ENCODE assay signal across 21 cellular contexts in the genomic region with DNA sequence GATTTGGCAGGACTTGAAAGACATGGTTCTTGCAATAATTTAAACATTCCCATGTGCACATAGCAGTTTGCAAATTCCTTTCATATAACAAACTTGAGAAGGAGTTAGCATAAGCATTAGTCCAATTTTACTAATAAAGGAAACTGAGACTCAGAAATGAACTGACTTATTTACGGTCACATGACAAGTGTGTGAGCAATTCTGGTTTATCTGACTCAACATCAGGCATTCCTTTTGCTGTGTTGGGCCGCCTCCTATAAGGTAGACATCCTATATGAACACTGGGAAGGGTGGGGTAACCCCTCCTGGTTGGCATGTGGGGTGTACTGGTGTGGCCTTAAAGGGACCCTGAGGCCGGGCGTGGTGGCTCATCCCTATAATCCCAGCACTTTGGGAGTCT. TPM values are rescaled to one million over a fixed set of nuclear protein-coding genes. Genes with fewer than 3 reads are reported as not detected.
DNase-seq lines count a peak whose midpoint lies in the region; FAIRE-seq and TF ChIP-seq lines count a peak whose summit lies in the region.
"Had no signal": no experiment of that assay in that cellular context is flagged by ENCODE, and none has a peak within 500 bp of the region (broad histone marks: within the 10 kb centered on the region; RNA-seq: fewer than 3 reads in every experiment).

No MANE protein-coding gene starts in this region.

- H3K27ac Mint-ChIP-seq in astrocyte (ENCODE audit: unreplicated experiment) (no peak overlapping the region), nephron progenitor cell (no peak overlapping the region), Calu3 (ENCODE audit: unreplicated experiment) (no peak overlapping the region)
- H3K27ac Mint-ChIP-seq: B cell; CD4-positive, CD25-positive, alpha-beta regulatory T cell; GM23338 had no signal

- CTCF ChIA-PET in mammary epithelial cell (lab: Charles Lee; ENCODE audit: low non-redundant PET) (no interaction called here), Calu3 (lab: Charles Lee) (no interaction called here)

- in situ Hi-C loops in mammary epithelial cell (cut with MboI; ENCODE audit: low sequenced_read_pairs in 2 of 2): loop anchor here (10.0 to 25.0 kb wide), 3 partner anchors 251 to 483 kb away; a partner anchor contains a TSS

- H3K79me2 ChIP-seq in mammary epithelial cell (ENCODE audit: insufficient read depth, low read length) (no peaks in the 10 kb centered on the region), astrocyte (ENCODE audit: insufficient read depth, low read length) (no peaks in the 10 kb centered on the region)

- H3K27me3 ChIP-seq in mammary epithelial cell (ENCODE audit: insufficient read depth, low read length) (no peaks in the 10 kb centered on the region), breast epithelium (no peaks in the 10 kb centered on the region), astrocyte (ENCODE audit: insufficient read depth, low read length) (no peaks in the 10 kb centered on the region), esophagus muscularis mucosa (no peaks in the 10 kb centered on the region)

- dilution Hi-C loops in mammary epithelial cell (cut with HindIII; ENCODE audit: low sequenced_read_pairs): no loop called here

- H3K4me1 Mint-ChIP-seq in astrocyte (ENCODE audit: low read depth, unreplicated experiment) (peaks cover 2% of the 10 kb centered on the region), nephron progenitor cell (peaks cover 7% of the 10 kb centered on the region), Calu3 (ENCODE audit: low read depth, unreplicated experiment) (peaks cover 9% of the 10 kb centered on the region)
- H3K4me1 Mint-ChIP-seq: B cell; CD4-positive, CD25-positive, alpha-beta regulatory T cell had no signal

- no peak overlapping the region for H3K4me3 ChIP-seq in mammary epithelial cell (replicated peaks in 1 of 3; ENCODE audit: insufficient read depth in 1 of 3, low read depth in 2 of 3, low read length in 3 of 3)
- no peak overlapping the region for H3K4me3 ChIP-seq in breast epithelium
- H3K4me3 ChIP-seq in astrocyte (ENCODE audit: insufficient read depth, low read depth, low read length): no peak overlapping the region
- no peak overlapping the region for H3K4me3 ChIP-seq in fibroblast of mammary gland (ENCODE audit: control insufficient read depth, low read depth, low read length)
- H3K4me3 ChIP-seq in esophagus muscularis mucosa: no peak overlapping the region
- H3K4me3 ChIP-seq: GM23338, SJCRH30 had no signal

- no peak for TF ChIP-seq POLR2A in breast epithelium (IDR thresholded peaks at IDR 0.05)
- TF ChIP-seq POLR2A in esophagus muscularis mucosa (IDR thresholded peaks at IDR 0.05; ENCODE audit: low read depth): no peak

- H3K27ac ChIP-seq in mammary epithelial cell (ENCODE audit: insufficient read depth, low read depth, low read length) (no peak overlapping the region), breast epithelium (no peak overlapping the region), astrocyte (ENCODE audit: low read depth, low read length) (no peak overlapping the region), esophagus muscularis mucosa (replicated peaks in 1 of 4) (no peak overlapping the region)
- H3K27ac ChIP-seq: SJCRH30 had no signal

- H3K9me3 ChIP-seq in mammary epithelial cell (replicated peaks; ENCODE audit: insufficient read depth, low read length): no peaks in the 10 kb centered on the region
- no peaks in the 10 kb centered on the region for H3K9me3 ChIP-seq in breast epithelium
- H3K9me3 ChIP-seq in astrocyte (ENCODE audit: insufficient read depth, low read depth, low read length): no peaks in the 10 kb centered on the region
- no peaks in the 10 kb centered on the region for H3K9me3 ChIP-seq in esophagus muscularis mucosa
- H3K9me3 ChIP-seq: Caco-2, SJCRH30 had no signal

- H3K36me3 Mint-ChIP-seq in astrocyte (ENCODE audit: low read depth, unreplicated experiment) (no peaks in the 10 kb centered on the region), nephron progenitor cell (ENCODE audit: low read depth) (no peaks in the 10 kb centered on the region), Calu3 (ENCODE audit: insufficient read depth, unreplicated experiment) (no peaks in the 10 kb centered on the region)
- H3K36me3 Mint-ChIP-seq: CD4-positive, CD25-positive, alpha-beta regulatory T cell had no signal

- intact Hi-C loops in mammary epithelial cell (cut with micrococcal nuclease): loop anchor here (5.0 kb wide), 1 partner anchor 346 kb away; a partner anchor contains a TSS
- intact Hi-C loops in breast epithelium (cut with DNase I; ENCODE audit: low total_unique reads): no loop called here
- intact Hi-C loops in Calu3 (cut with micrococcal nuclease; ENCODE audit: unreplicated experiment): loop anchor here (10.0 kb wide), 1 partner anchor 173 kb away; no protein-coding TSS in a partner anchor
- intact Hi-C loops in posterior vena cava (cut with DNase I): loop anchor here in 1 of 2 donors (10.0 kb wide), 2 partner anchors 123 to 263 kb away; a partner anchor contains a TSS
- intact Hi-C loops in esophagus muscularis mucosa (cut with DNase I): loop anchor here (10.0 kb wide), 3 partner anchors 123 to 263 kb away; a partner anchor contains a TSS

- H3K9ac ChIP-seq in mammary epithelial cell (ENCODE audit: insufficient read depth, low read length) (no peak overlapping the region), astrocyte (ENCODE audit: low read length) (no peak overlapping the region)

- H4K20me1 ChIP-seq in mammary epithelial cell (ENCODE audit: insufficient read depth, low read length): no peaks in the 10 kb centered on the region
- no peaks in the 10 kb centered on the region for H4K20me1 ChIP-seq in astrocyte (ENCODE audit: insufficient read depth, low read length)

- TF ChIP-seq CTCF in mammary epithelial cell (conservative IDR thresholded peaks at IDR 0.05 in 1 of 2, IDR thresholded peaks at IDR 0.05 in 1 of 2; ENCODE audit: extremely low read depth in 1 of 2, insufficient read depth in 1 of 2, low read depth in 1 of 2, low read length in 2 of 2) (no peak), breast epithelium (IDR thresholded peaks at IDR 0.05) (no peak), astrocyte (IDR thresholded peaks at IDR 0.05; ENCODE audit: insufficient read depth, low read depth, low read length) (no peak), fibroblast of mammary gland (conservative IDR thresholded peaks at IDR 0.05; ENCODE audit: control insufficient read depth, insufficient read depth, low read depth, low read length) (no peak), nephron progenitor cell (IDR thresholded peaks at IDR 0.05) (no peak), Calu3 (IDR thresholded peaks at IDR 0.05; ENCODE audit: unreplicated experiment) (no peak), esophagus muscularis mucosa (IDR thresholded peaks at IDR 0.05) (no peak)

- H2AFZ ChIP-seq in mammary epithelial cell (ENCODE audit: low read depth, low read length): no peak overlapping the region
- no peak overlapping the region for H2AFZ ChIP-seq in astrocyte (ENCODE audit: low read depth, low read length)
- H2AFZ ChIP-seq: GM23338 had no signal

- H3K36me3 ChIP-seq in mammary epithelial cell (ENCODE audit: insufficient read depth, low read length) (no peaks in the 10 kb centered on the region), breast epithelium (no peaks in the 10 kb centered on the region), astrocyte (ENCODE audit: insufficient read depth, low read length) (no peaks in the 10 kb centered on the region), esophagus muscularis mucosa (no peaks in the 10 kb centered on the region)
- H3K36me3 ChIP-seq: SJCRH30 had no signal

- TF ChIP-seq EP300 in esophagus muscularis mucosa (IDR thresholded peaks at IDR 0.05): no peak

- FAIRE-seq in astrocyte (lab: Jason Lieb, UNC): peak; percentile 13
- FAIRE-seq: GM12892, GM18507 had no signal

- peak; percentile 38 for DNase-seq in mammary epithelial cell
- no peak for DNase-seq in breast epithelium (ENCODE audit: low spot score in 2 of 2)
- peak; percentile 26 for DNase-seq in astrocyte (ENCODE audit: low read depth)
- peak; percentile 45 for DNase-seq in fibroblast of mammary gland (ENCODE audit: low read depth)
- DNase-seq in nephron progenitor cell: no peak
- no peak for DNase-seq in Calu3
- no peak for DNase-seq in posterior vena cava (ENCODE audit: low spot score)
- DNase-seq in esophagus muscularis mucosa (ENCODE audit: extremely low spot score): no peak
- DNase-seq: 8988T; Caco-2; CD4-positive, CD25-positive, alpha-beta regulatory T cell; KBM-7; NCI-H1105; NCI-H1694; NCI-H524; NCI-H82; SJCRH30 had no signal

- no peak overlapping the region for H3K4me2 ChIP-seq in mammary epithelial cell (ENCODE audit: insufficient read depth, low read depth, low read length)
- H3K4me2 ChIP-seq in astrocyte (ENCODE audit: low read length): no peak overlapping the region
- H3K4me2 ChIP-seq: GM23338 had no signal

- H3K4me3 Mint-ChIP-seq in astrocyte (ENCODE audit: unreplicated experiment): no peak overlapping the region
- H3K4me3 Mint-ChIP-seq in nephron progenitor cell: no peak overlapping the region
- no peak overlapping the region for H3K4me3 Mint-ChIP-seq in Calu3 (ENCODE audit: low read depth, unreplicated experiment)
- H3K4me3 Mint-ChIP-seq: B cell; CD4-positive, CD25-positive, alpha-beta regulatory T cell; GM23338 had no signal

- H3K9me3 Mint-ChIP-seq in astrocyte (ENCODE audit: unreplicated experiment) (no peaks in the 10 kb centered on the region), nephron progenitor cell (no peaks in the 10 kb centered on the region), Calu3 (ENCODE audit: low read depth, unreplicated experiment) (no peaks in the 10 kb centered on the region)
- H3K9me3 Mint-ChIP-seq: CD4-positive, CD25-positive, alpha-beta regulatory T cell; GM23338 had no signal

- H3K27me3 Mint-ChIP-seq in astrocyte (ENCODE audit: low read depth, unreplicated experiment) (peaks cover 5% of the 10 kb centered on the region), nephron progenitor cell (ENCODE audit: low read depth, poor library complexity) (peaks cover 12% of the 10 kb centered on the region), Calu3 (ENCODE audit: unreplicated experiment) (peaks cover 33% of the 10 kb centered on the region)

- 54% methylated on average over 4 of the region's 4 CpGs for WGBS in mammary epithelial cell (ENCODE audit: low coverage, missing lambda C conversion rate)
- WGBS in esophagus muscularis mucosa: 77% methylated on average over 4 of the region's 4 CpGs

- no TSS peak for BruUV-seq in mammary epithelial cell (replicated peaks; lab: Mats Ljungman, UMichigan)
- no TSS peak for BruUV-seq in Calu3 (replicated peaks; lab: Mats Ljungman, UMichigan)

- H3K4me1 ChIP-seq in mammary epithelial cell (ENCODE audit: insufficient read depth, low read length) (peaks cover 15% of the 10 kb centered on the region), breast epithelium (no peaks in the 10 kb centered on the region), astrocyte (ENCODE audit: insufficient read depth, low read length) (peaks cover 4% of the 10 kb centered on the region), esophagus muscularis mucosa (no peaks in the 10 kb centered on the region)
- H3K4me1 ChIP-seq: SJCRH30 had no signal

RNA-seq across cellular contexts. Expression of a gene that starts 8.5 kb away (rescaled TPM):
- total RNA-seq in mammary epithelial cell (10 to 100 TPM; 21.2 to 28.0 TPM), breast epithelium (10 to 100 TPM; 20.5 to 26.2 (median 22.9) TPM), astrocyte (10.4 and 12.7 TPM in 2 replicates), Calu3 (2022) (18.5 and 23.5 TPM in 2 replicates), posterior vena cava (10 to 100 TPM in 1 of 2 donors, 1 to 10 TPM in 1; 9.6 to 16.6 TPM), esophagus muscularis mucosa (10 to 100 TPM; 11.4 to 19.1 (median 16.0) TPM)
- 25.2 TPM for polyA plus RNA-seq in mammary epithelial cell
- polyA minus RNA-seq in mammary epithelial cell: 12.6 TPM

RNA-seq across cellular contexts. Expression of a gene that starts 32.3 kb away (rescaled TPM):
- 10 to 100 TPM; 24.8 to 30.2 TPM for total RNA-seq in mammary epithelial cell
- 38.6 TPM for polyA plus RNA-seq in mammary epithelial cell
- polyA minus RNA-seq in mammary epithelial cell: 2.4 TPM
- 10 to 100 TPM; 60.6 to 69.8 (median 61.3) TPM for total RNA-seq in breast epithelium
- total RNA-seq in astrocyte: 32.3 and 34.5 TPM in 2 replicates
- total RNA-seq in Calu3 (2022): 31.3 and 34.1 TPM in 2 replicates
- total RNA-seq in posterior vena cava: 10 to 100 TPM; 49.4 to 72.5 TPM
- 10 to 100 TPM; 56.5 to 72.5 (median 69.5) TPM for total RNA-seq in esophagus muscularis mucosa

RNA-seq across cellular contexts. Expression of a gene that starts 45.7 kb away (rescaled TPM):
- total RNA-seq in mammary epithelial cell: not detected
- polyA plus RNA-seq in mammary epithelial cell: not detected
- not detected for polyA minus RNA-seq in mammary epithelial cell
- under 1 TPM in 1 of 3 donors, not detected in 2; 0.16 TPM for total RNA-seq in breast epithelium
- not detected in 2 replicates for total RNA-seq in astrocyte
- not detected in 2 replicates for total RNA-seq in Calu3 (2022)
- total RNA-seq in posterior vena cava: 1 to 10 TPM; 1.7 to 2.5 TPM
- total RNA-seq in esophagus muscularis mucosa: 1 to 10 TPM in 1 of 4 donors, under 1 TPM in 3; 0.45 to 3.7 (median 0.84) TPM
- total RNA-seq: B cell; Caco-2; CD4-positive, CD25-positive, alpha-beta regulatory T cell; GM23338 had no signal
- polyA plus RNA-seq: CD4-positive, CD25-positive, alpha-beta regulatory T cell; GM23338 had no signal

RNA-seq across cellular contexts. Expression of a gene that starts 50.2 kb away (rescaled TPM):
- total RNA-seq in mammary epithelial cell: 10 to 100 TPM; 15.8 to 43.8 TPM
- 17.8 TPM for polyA plus RNA-seq in mammary epithelial cell
- 57.4 TPM for polyA minus RNA-seq in mammary epithelial cell
- total RNA-seq in breast epithelium: 10 to 100 TPM; 35.0 to 45.2 (median 37.5) TPM
- 34.8 and 35.7 TPM in 2 replicates for total RNA-seq in astrocyte
- total RNA-seq in Calu3 (2022): 61.9 and 70.2 TPM in 2 replicates
- 10 to 100 TPM; 24.0 to 32.2 TPM for total RNA-seq in posterior vena cava
- total RNA-seq in esophagus muscularis mucosa: 10 to 100 TPM; 28.2 to 37.6 (median 32.7) TPM

Comparison
In these comparisons a context has a peak if more than half of its experiments do, and no peak if none do; other contexts are left out.
1. DNase-seq: peak in mammary epithelial cell (single experiment), astrocyte (single experiment) and fibroblast of mammary gland (single experiment); none in breast epithelium (0 of 2), nephron progenitor cell (single experiment), Calu3 (single experiment), posterior vena cava (single experiment) and esophagus muscularis mucosa (single experiment).